ENCODE assay signal across 9 cellular contexts in genomic region chr7:100048680-100049079, GRCh38. TPM values are rescaled to one million over a fixed set of nuclear protein-coding genes. Genes with fewer than 3 reads are reported as not detected.
DNase-seq lines count a peak whose midpoint lies in the region; ATAC-seq and TF ChIP-seq lines count a peak whose summit lies in the region.
"Had no signal": no experiment of that assay in that cellular context is flagged by ENCODE, and none has a peak within 500 bp of the region (broad histone marks: within the 10 kb centered on the region; RNA-seq: fewer than 3 reads in every experiment).

No MANE protein-coding gene starts in this region.

- H3K9me2 ChIP-seq in HCT116 (ENCODE audit: insufficient read depth): no peaks in the 10 kb centered on the region

- no peak overlapping the region for H3K4me3 ChIP-seq in ACC112 (ENCODE audit: low read depth, low read length)
- no peak overlapping the region for H3K4me3 ChIP-seq in HCT116 (replicated peaks in 1 of 2; ENCODE audit: low read depth in 1 of 2, low read length in 2 of 2)
- H3K4me3 ChIP-seq in muscle layer of duodenum (ENCODE audit: low read depth in 1 of 2, low read length in 2 of 2): peak overlapping the region; percentile 84 to 97
- H3K4me3 ChIP-seq in dorsolateral prefrontal cortex: peak overlapping the region in 5 of 59 donors; percentile 71 to 88 (median 82)

- H3K27me3 ChIP-seq in ACC112 (ENCODE audit: insufficient read depth, low read length) (no peaks in the 10 kb centered on the region), HCT116 (ENCODE audit: insufficient read depth, low read length) (no peaks in the 10 kb centered on the region), muscle layer of duodenum (ENCODE audit: low read depth, low read length) (no peaks in the 10 kb centered on the region), dorsolateral prefrontal cortex (no peaks in the 10 kb centered on the region)
- H3K27me3 ChIP-seq: stomach had no signal

- TF ChIP-seq RAD21 in HCT116 (IDR thresholded peaks at IDR 0.05; ENCODE audit: low read depth): no peak

- no TSS peak for BruUV-seq in HCT116 (replicated peaks; lab: Mats Ljungman, UMichigan)

- TF ChIP-seq CTCF in HCT116 (IDR thresholded peaks at IDR 0.05 in 2 of 3, conservative IDR thresholded peaks at IDR 0.05 in 1 of 3; ENCODE audit: borderline replicate concordance in 1 of 3, insufficient read depth in 1 of 3, low read depth in 2 of 3, low read length in 2 of 3): no peak
- TF ChIP-seq CTCF in dorsolateral prefrontal cortex (IDR thresholded peaks at IDR 0.05 in 54 of 56, conservative IDR thresholded peaks at IDR 0.05 in 2 of 56; ENCODE audit: low read depth in 1 of 56, partially characterized antibody in 56 of 56): no peak

- ATAC-seq in HCT116 (no peak), HG02623 (IDR thresholded peaks at IDR 0.05; ENCODE audit: unreplicated experiment) (no peak)

- H3K36me3 Mint-ChIP-seq in activated T-helper 1 cell treated with anti-CD3 and anti-CD28 coated beads, Interleukin-12 subunit alpha, Interleukin-12 subunit beta, Interleukin-2, Interleukin-4 antibody, amounts not matched to agents 30 ng/mL and 10 ng/mL and 1 ng/mL, durations not matched to agents 14 hours and 24 hours and 36 hours (ENCODE audit: low read depth): peaks cover 2% of the 10 kb centered on the region

- no peaks in the 10 kb centered on the region for H4K20me1 ChIP-seq in HCT116 (ENCODE audit: insufficient read depth)

- peak overlapping the region; percentile 96 for H2AFZ ChIP-seq in ACC112 (ENCODE audit: low read length, unreplicated experiment)
- H2AFZ ChIP-seq in HCT116 (ENCODE audit: low read depth, low read length, poor library complexity, severe bottlenecking): peak overlapping the region; percentile 57

- H3K9me3 ChIP-seq in HCT116 (ENCODE audit: control insufficient read depth in 1 of 2, insufficient read depth in 1 of 2, low read depth in 1 of 2, low read length in 2 of 2): no peaks in the 10 kb centered on the region
- H3K9me3 ChIP-seq in muscle layer of duodenum (ENCODE audit: control insufficient read depth in 1 of 2, low read length in 2 of 2): no peaks in the 10 kb centered on the region
- H3K9me3 ChIP-seq: stomach had no signal

- DNase-seq in HCT116 (ENCODE audit: low read depth, low spot score): no peak
- no peak for DNase-seq in activated T-helper 1 cell treated with anti-CD3 and anti-CD28 coated beads, Interleukin-12 subunit alpha, Interleukin-12 subunit beta, Interleukin-2, Interleukin-4 antibody, amounts not matched to agents 30 ng/mL and 10 ng/mL and 1 ng/mL, durations not matched to agents 14 hours and 24 hours and 36 hours (ENCODE audit: low spot score)
- DNase-seq in COLO829 (ENCODE audit: low spot score): no peak
- no peak for DNase-seq in retina
- no peak for DNase-seq in dorsolateral prefrontal cortex
- DNase-seq: stomach had no signal

- H3K9ac ChIP-seq in HCT116 (ENCODE audit: low read length): no peak overlapping the region

- H3K27me3 Mint-ChIP-seq in activated T-helper 1 cell treated with anti-CD3 and anti-CD28 coated beads, Interleukin-12 subunit alpha, Interleukin-12 subunit beta, Interleukin-2, Interleukin-4 antibody, amounts not matched to agents 30 ng/mL and 10 ng/mL and 1 ng/mL, durations not matched to agents 14 hours and 24 hours and 36 hours (ENCODE audit: insufficient read depth): peaks cover 2% of the 10 kb centered on the region

- H3K4me2 ChIP-seq in HCT116 (ENCODE audit: low read length): no peak overlapping the region

- peaks cover 15% of the 10 kb centered on the region for H3K4me1 Mint-ChIP-seq in activated T-helper 1 cell treated with anti-CD3 and anti-CD28 coated beads, Interleukin-12 subunit alpha, Interleukin-12 subunit beta, Interleukin-2, Interleukin-4 antibody, amounts not matched to agents 30 ng/mL and 10 ng/mL and 1 ng/mL, durations not matched to agents 14 hours and 24 hours and 36 hours (ENCODE audit: low read depth)

- H3K9me3 Mint-ChIP-seq in activated T-helper 1 cell treated with anti-CD3 and anti-CD28 coated beads, Interleukin-12 subunit alpha, Interleukin-12 subunit beta, Interleukin-2, Interleukin-4 antibody, amounts not matched to agents 30 ng/mL and 10 ng/mL and 1 ng/mL, durations not matched to agents 14 hours and 24 hours and 36 hours: no peaks in the 10 kb centered on the region

- intact Hi-C loops in HCT116 (cut with micrococcal nuclease) (loop anchor here (2.0 kb wide), 1 partner anchor 52 kb away; the partner anchor contains the start of genes AP4M1 and MCM7), dorsolateral prefrontal cortex (cut with DNase I) (loop anchor here (5.0 kb wide), 1 partner anchor 34 kb away; the partner anchor contains the start of gene ZNF3 (in 2 of the 2))
- intact Hi-C loops in activated T-helper 1 cell treated with anti-CD3 and anti-CD28 coated beads, Interleukin-12 subunit alpha, Interleukin-12 subunit beta, Interleukin-2, Interleukin-4 antibody, amounts not matched to agents 30 ng/mL and 10 ng/mL and 1 ng/mL, durations not matched to agents 14 hours and 24 hours and 36 hours (cut with micrococcal nuclease): loop anchor here (1.0 to 2.0 kb wide), 6 partner anchors 33 to 130 kb away; partner anchors contain the start of genes AP4M1, MBLAC1, MCM7 and TRIM4

- H3K4me1 ChIP-seq in ACC112 (ENCODE audit: control insufficient read depth, insufficient read depth, low read length, unreplicated experiment) (peaks cover 6% of the 10 kb centered on the region), HCT116 (ENCODE audit: control insufficient read depth in 1 of 2, insufficient read depth in 2 of 2, low read length in 2 of 2) (peaks cover 10 to 16% of the 10 kb centered on the region in 2 experiments; a peak in 2 of 4 replicates), muscle layer of duodenum (ENCODE audit: control insufficient read depth in 1 of 2, insufficient read depth in 2 of 2, low read length in 2 of 2) (peaks cover 10 to 15% of the 10 kb centered on the region in 2 donors)

- H3K27ac Mint-ChIP-seq in activated T-helper 1 cell treated with anti-CD3 and anti-CD28 coated beads, Interleukin-12 subunit alpha, Interleukin-12 subunit beta, Interleukin-2, Interleukin-4 antibody, amounts not matched to agents 30 ng/mL and 10 ng/mL and 1 ng/mL, durations not matched to agents 14 hours and 24 hours and 36 hours: peak overlapping the region; percentile 71

- H3K79me2 ChIP-seq in ACC112 (ENCODE audit: control insufficient read depth, insufficient read depth, low read length, unreplicated experiment) (peaks cover 9% of the 10 kb centered on the region), HCT116 (ENCODE audit: insufficient read depth, low read length) (peaks cover 14% of the 10 kb centered on the region)

- POLR2A ChIA-PET in HCT116 (lab: Charles Lee): interaction anchor here (1.6 kb wide), 1 partner anchor 33 kb away, joined by 5 read pairs; the partner anchor contains the start of gene ZKSCAN1

- H3K36me3 ChIP-seq in ACC112 (ENCODE audit: insufficient read depth, low read length) (no peaks in the 10 kb centered on the region), HCT116 (ENCODE audit: control insufficient read depth in 1 of 2, insufficient read depth in 2 of 2, low read length in 2 of 2) (peaks cover 0 to 3% of the 10 kb centered on the region in 2 experiments; a peak in 1 of 4 replicates), muscle layer of duodenum (ENCODE audit: control insufficient read depth in 1 of 2, insufficient read depth in 2 of 2, low read length in 2 of 2) (no peaks in the 10 kb centered on the region)

- RAD21 ChIA-PET in HCT116 (lab: Charles Lee; ENCODE audit: low non-redundant PET in 1 of 2, low total read pairs in 2 of 2, uncharacterized antibody in 2 of 2, unreplicated experiment in 2 of 2): no interaction called here

- H3K4me3 Mint-ChIP-seq in activated T-helper 1 cell treated with anti-CD3 and anti-CD28 coated beads, Interleukin-12 subunit alpha, Interleukin-12 subunit beta, Interleukin-2, Interleukin-4 antibody, amounts not matched to agents 30 ng/mL and 10 ng/mL and 1 ng/mL, durations not matched to agents 14 hours and 24 hours and 36 hours: peak overlapping the region; percentile 75

- no peak for TF ChIP-seq POLR2A in HCT116 (IDR thresholded peaks at IDR 0.05; ENCODE audit: borderline replicate concordance, extremely low read depth, insufficient read depth, insufficient read length)

- CTCF ChIA-PET in HCT116 (lab: Charles Lee): no interaction called here

- no peak overlapping the region for H3K27ac ChIP-seq in ACC112 (ENCODE audit: low read depth, low read length)
- H3K27ac ChIP-seq in HCT116 (ENCODE audit: low read depth, low read length): no peak overlapping the region
- no peak overlapping the region for H3K27ac ChIP-seq in muscle layer of duodenum (ENCODE audit: low read length)
- H3K27ac ChIP-seq in dorsolateral prefrontal cortex: peak overlapping the region in 24 of 59 donors; percentile 89 to 99 (median 97)

RNA-seq across cellular contexts. Expression of gene ZSCAN21, which starts 0.9 kb away (rescaled TPM):
- total RNA-seq in HCT116 (2021; ENCODE audit: unreplicated experiment) (10.3 TPM), dorsolateral prefrontal cortex (10 to 100 TPM in 107 of 120 experiments, 1 to 10 TPM in 13; 8.2 to 18.7 (median 13.4) TPM)
- 6.4 and 8.6 TPM in 2 replicates for polyA plus RNA-seq in HCT116 (2012)
- 6.8 and 9.8 TPM in 2 replicates for total RNA-seq in activated T-helper 1 cell treated with anti-CD3 and anti-CD28 coated beads, Interleukin-12 subunit alpha, Interleukin-12 subunit beta, Interleukin-2, Interleukin-4 antibody, amounts not matched to agents 30 ng/mL and 10 ng/mL and 1 ng/mL, durations not matched to agents 14 hours and 24 hours and 36 hours

RNA-seq across cellular contexts. Expression of gene ZNF3, which starts 32.8 kb away (rescaled TPM):
- 28.2 TPM for total RNA-seq in HCT116 (2021; ENCODE audit: unreplicated experiment)
- 14.5 and 16.0 TPM in 2 replicates for polyA plus RNA-seq in HCT116 (2012)
- 24.6 and 26.1 TPM in 2 replicates for total RNA-seq in activated T-helper 1 cell treated with anti-CD3 and anti-CD28 coated beads, Interleukin-12 subunit alpha, Interleukin-12 subunit beta, Interleukin-2, Interleukin-4 antibody, amounts not matched to agents 30 ng/mL and 10 ng/mL and 1 ng/mL, durations not matched to agents 14 hours and 24 hours and 36 hours
- total RNA-seq in dorsolateral prefrontal cortex: 10 to 100 TPM; 17.5 to 42.7 (median 26.8) TPM

RNA-seq across cellular contexts. Expression of gene ZKSCAN1, which starts 33.3 kb away (rescaled TPM):
- total RNA-seq in HCT116 (2021; ENCODE audit: unreplicated experiment) (61.2 TPM), dorsolateral prefrontal cortex (100 to 1,000 TPM in 118 of 120 experiments, 10 to 100 TPM in 2; 96.1 to 181 (median 132) TPM)
- 13.7 and 16.5 TPM in 2 replicates for polyA plus RNA-seq in HCT116 (2012)
- total RNA-seq in activated T-helper 1 cell treated with anti-CD3 and anti-CD28 coated beads, Interleukin-12 subunit alpha, Interleukin-12 subunit beta, Interleukin-2, Interleukin-4 antibody, amounts not matched to agents 30 ng/mL and 10 ng/mL and 1 ng/mL, durations not matched to agents 14 hours and 24 hours and 36 hours: 62.5 and 63.1 TPM in 2 replicates

RNA-seq across cellular contexts. Expression of gene COPS6, which starts 40.1 kb away (rescaled TPM):
- total RNA-seq in HCT116 (2021; ENCODE audit: unreplicated experiment) (126 TPM), dorsolateral prefrontal cortex (100 to 1,000 TPM in 100 of 120 experiments, 10 to 100 TPM in 20; 82.0 to 137 (median 116) TPM)
- 136 and 154 TPM in 2 replicates for polyA plus RNA-seq in HCT116 (2012)
- 101 and 115 TPM in 2 replicates for total RNA-seq in activated T-helper 1 cell treated with anti-CD3 and anti-CD28 coated beads, Interleukin-12 subunit alpha, Interleukin-12 subunit beta, Interleukin-2, Interleukin-4 antibody, amounts not matched to agents 30 ng/mL and 10 ng/mL and 1 ng/mL, durations not matched to agents 14 hours and 24 hours and 36 hours

RNA-seq across cellular contexts. Expression of gene MCM7, which starts 52.5 kb away (rescaled TPM):
- 387 TPM for total RNA-seq in HCT116 (2021; ENCODE audit: unreplicated experiment)
- polyA plus RNA-seq in HCT116 (2012): 273 and 296 TPM in 2 replicates
- total RNA-seq in activated T-helper 1 cell treated with anti-CD3 and anti-CD28 coated beads, Interleukin-12 subunit alpha, Interleukin-12 subunit beta, Interleukin-2, Interleukin-4 antibody, amounts not matched to agents 30 ng/mL and 10 ng/mL and 1 ng/mL, durations not matched to agents 14 hours and 24 hours and 36 hours: 447 and 452 TPM in 2 replicates
- 10 to 100 TPM; 19.4 to 81.4 (median 38.0) TPM for total RNA-seq in dorsolateral prefrontal cortex

Comparison
In these comparisons a context has a peak if more than half of its experiments do, and no peak if none do; other contexts are left out.
1. H3K4me3 ChIP-seq: peak in muscle layer of duodenum (2 of 2); none in ACC112 (single experiment) and HCT116 (0 of 2).